ENCODE assay signal across 9 cellular contexts in genomic region chr13:48078251-48078656, GRCh38. TPM values are rescaled to one million over a fixed set of nuclear protein-coding genes. Genes with fewer than 3 reads are reported as not detected.
A peak's percentile ranks its signal among the peaks of the same experiment; 100 is the strongest.
DNase-seq lines count a peak whose midpoint lies in the region; ATAC-seq and TF ChIP-seq lines count a peak whose summit lies in the region.
"Had no signal": no experiment of that assay in that cellular context is flagged by ENCODE, and none has a peak within 500 bp of the region (broad histone marks: within the 10 kb centered on the region; RNA-seq: fewer than 3 reads in every experiment).

No MANE protein-coding gene starts in this region.

- no peaks in the 10 kb centered on the region for H3K27me3 Mint-ChIP-seq in CD4-positive, alpha-beta memory T cell

- no peaks in the 10 kb centered on the region for H3K9me3 ChIP-seq in CD4-positive, alpha-beta memory T cell (ENCODE audit: control insufficient read depth in 1 of 2, low read length in 2 of 2)
- H3K9me3 ChIP-seq in HAP-1: no peaks in the 10 kb centered on the region

- CTCF ChIA-PET in CD4-positive, alpha-beta memory T cell (lab: Charles Lee; ENCODE audit: partially characterized antibody): interaction anchor here (0.9 to 2.6 kb wide), 4 partner anchors 10 to 40 kb away, joined by 3 to 12 read pairs (median 6); partner anchors contain the start of genes MED4 and NUDT15

- no peaks in the 10 kb centered on the region for H3K9me3 Mint-ChIP-seq in CD4-positive, alpha-beta memory T cell

- H3K36me3 ChIP-seq in CD4-positive, alpha-beta memory T cell (ENCODE audit: insufficient read depth, low read length): peaks cover 70% of the 10 kb centered on the region
- peaks cover 2% of the 10 kb centered on the region for H3K36me3 ChIP-seq in kidney epithelial cell (ENCODE audit: control insufficient read depth, insufficient read depth, low read length)
- H3K36me3 ChIP-seq in HAP-1 (replicated peaks): peaks cover 88% of the 10 kb centered on the region

- DNase-seq in CD4-positive, alpha-beta memory T cell: peak in 3 of 5 donors; percentile 11 to 18 (median 17)
- DNase-seq in RKO (ENCODE audit: low spot score) (peak; percentile 12), kidney epithelial cell (ENCODE audit: low read depth) (no peak), HAP-1 (ENCODE audit: low spot score in 2 of 2) (no peak), NCI-H1694 treated with DMSO at 0.1 percent for 48 hours (lab: John Stamatoyannopoulos, UW) (no peak), putamen (ENCODE audit: low spot score) (no peak)

- no peak overlapping the region for H3K4me3 ChIP-seq in CD4-positive, alpha-beta memory T cell (ENCODE audit: low read length in 2 of 2)
- H3K4me3 ChIP-seq in kidney epithelial cell (ENCODE audit: low read depth, low read length) (no peak overlapping the region), HAP-1 (no peak overlapping the region)
- H3K4me3 ChIP-seq: K562 had no signal

- no peaks in the 10 kb centered on the region for H3K27me3 ChIP-seq in CD4-positive, alpha-beta memory T cell (ENCODE audit: insufficient read depth, low read length)
- no peaks in the 10 kb centered on the region for H3K27me3 ChIP-seq in kidney epithelial cell (ENCODE audit: control insufficient read depth, insufficient read depth, low read length)
- no peaks in the 10 kb centered on the region for H3K27me3 ChIP-seq in HAP-1 (ENCODE audit: low read depth)

- in situ Hi-C loops in HAP-1 (cut with MboI; ENCODE audit: low sequenced_read_pairs): no loop called here

- peaks cover 74 to 79% of the 10 kb centered on the region in 2 donors for H3K36me3 Mint-ChIP-seq in CD4-positive, alpha-beta memory T cell

- intact Hi-C loops in CD4-positive, alpha-beta memory T cell (cut with micrococcal nuclease): no loop called here

- H3K27ac Mint-ChIP-seq in CD4-positive, alpha-beta memory T cell: no peak overlapping the region

- H3K4me3 Mint-ChIP-seq in CD4-positive, alpha-beta memory T cell: no peak overlapping the region

- ATAC-seq in GM19023 (IDR thresholded peaks at IDR 0.05; ENCODE audit: unreplicated experiment) (peak; percentile 96), HG03060 (IDR thresholded peaks at IDR 0.05; ENCODE audit: low read depth, unreplicated experiment) (peak; percentile 81)
- ATAC-seq: K562 had no signal

- POLR2A ChIA-PET in CD4-positive, alpha-beta memory T cell (lab: Charles Lee; ENCODE audit: partially characterized antibody): interaction anchor here (1.0 to 1.4 kb wide), 2 partner anchors 17 to 41 kb away, joined by 3 to 6 read pairs; partner anchors contain the start of genes MED4 and NUDT15

- H3K27ac ChIP-seq in CD4-positive, alpha-beta memory T cell (ENCODE audit: low read depth, low read length): no peak overlapping the region

- H3K4me1 Mint-ChIP-seq in CD4-positive, alpha-beta memory T cell: peaks cover 0 to 8% (median 0%) of the 10 kb centered on the region in 4 donors

- H3K4me1 ChIP-seq in CD4-positive, alpha-beta memory T cell (ENCODE audit: insufficient read depth, low read length): no peaks in the 10 kb centered on the region
- no peaks in the 10 kb centered on the region for H3K4me1 ChIP-seq in HAP-1

- peak; percentile 46 for TF ChIP-seq CTCF in kidney epithelial cell (IDR thresholded peaks at IDR 0.05; ENCODE audit: insufficient read depth, low read length, poor library complexity, severe bottlenecking)

RNA-seq across cellular contexts. Expression of gene MED4, which starts 16.6 kb away (rescaled TPM):
- total RNA-seq in CD4-positive, alpha-beta memory T cell: 10 to 100 TPM; 50.6 to 53.5 TPM
- 100 to 1,000 TPM in 1 of 2 donors, 10 to 100 TPM in 1; 89.0 to 132 TPM for polyA plus RNA-seq in CD4-positive, alpha-beta memory T cell
- total RNA-seq in kidney epithelial cell: 25.9 and 39.2 TPM in 2 replicates

RNA-seq across cellular contexts. Expression of gene NUDT15, which starts 40.7 kb away (rescaled TPM):
- total RNA-seq in CD4-positive, alpha-beta memory T cell: 1 to 10 TPM; 5.6 to 6.3 TPM
- polyA plus RNA-seq in CD4-positive, alpha-beta memory T cell: 10 to 100 TPM in 1 of 2 donors, 1 to 10 TPM in 1; 9.8 to 19.7 TPM
- 8.7 and 17.5 TPM in 2 replicates for total RNA-seq in kidney epithelial cell

Comparison
In these comparisons a context has a peak if more than half of its experiments do, and no peak if none do; other contexts are left out.
1. DNase-seq: peak in CD4-positive, alpha-beta memory T cell (3 of 5) and RKO (single experiment); none in kidney epithelial cell (single experiment), HAP-1 (0 of 2), NCI-H1694 treated with DMSO at 0.1 percent for 48 hours (single experiment) and putamen (single experiment).